In genomic region chr9:121833061-121833460, GRCh38 we compare ENCODE assay signal across 14 cellular contexts.
A peak's percentile ranks its signal among the peaks of the same experiment; 100 is the strongest.
DNase-seq lines count a peak whose midpoint lies in the region; ATAC-seq and TF ChIP-seq lines count a peak whose summit lies in the region.
"Had no signal": no experiment of that assay in that cellular context is flagged by ENCODE, and none has a peak within 500 bp of the region (broad histone marks: within the 10 kb centered on the region; RNA-seq: fewer than 3 reads in every experiment).

No MANE protein-coding gene starts in this region.

- no peaks in the 10 kb centered on the region for H3K9me3 ChIP-seq in WERI-Rb-1 (ENCODE audit: severe bottlenecking)

- no peak overlapping the region for H3K27ac ChIP-seq in WERI-Rb-1
- H3K27ac ChIP-seq: 22Rv1 had no signal

- intact Hi-C loops in sciatic nerve (cut with DNase I): no loop called here

- no peak for ATAC-seq in left lobe of liver
- no peak for ATAC-seq in sciatic nerve
- no peak for ATAC-seq in HG02884 (IDR thresholded peaks at IDR 0.05; ENCODE audit: unreplicated experiment)
- ATAC-seq in GM19452 (IDR thresholded peaks at IDR 0.05; ENCODE audit: unreplicated experiment): no peak
- ATAC-seq: CD8-positive, alpha-beta T cell; HCT116 had no signal

- H3K27me3 ChIP-seq in WERI-Rb-1 (ENCODE audit: insufficient read depth, low read depth, severe bottlenecking): no peaks in the 10 kb centered on the region

- DNase-seq in NCI-H82 (lab: John Stamatoyannopoulos, UW) (peak; percentile 58), NCI-H82 treated with DMSO at 0.1 percent for 48 hours (lab: John Stamatoyannopoulos, UW; ENCODE audit: unreplicated experiment) (no peak), WERI-Rb-1 (peak; percentile 16), left lobe of liver (ENCODE audit: low spot score) (peak; percentile 15), sciatic nerve (ENCODE audit: low spot score) (peak; percentile 18), dedifferentiated amniotic fluid mesenchymal stem cell (ENCODE audit: extremely low spot score) (no peak)
- DNase-seq: CD8-positive, alpha-beta T cell; COR-L47; DND-41; GF-D8 had no signal

- H3K36me3 ChIP-seq in WERI-Rb-1: no peaks in the 10 kb centered on the region; the same call in 1 of the 2 replicates

- no peak overlapping the region for H3K4me3 ChIP-seq in WERI-Rb-1 (ENCODE audit: low read depth, low read length)

- no peak for TF ChIP-seq CTCF in WERI-Rb-1 (IDR thresholded peaks at IDR 0.05; ENCODE audit: low read depth, low read length)

Comparison
In these comparisons a context has a peak if more than half of its experiments do, and no peak if none do; other contexts are left out.
1. DNase-seq: peak in NCI-H82 (single experiment), WERI-Rb-1 (single experiment), left lobe of liver (single experiment) and sciatic nerve (single experiment); none in NCI-H82 treated with DMSO at 0.1 percent for 48 hours (single experiment) and dedifferentiated amniotic fluid mesenchymal stem cell (single experiment).